In genomic region chr10:73810358-73810734, GRCh38 we compare ENCODE assay signal across 8 cellular contexts. TPM values are rescaled to one million over a fixed set of nuclear protein-coding genes. Genes with fewer than 3 reads are reported as not detected.
DNase-seq lines count a peak whose midpoint lies in the region; ATAC-seq, FAIRE-seq and TF ChIP-seq lines count a peak whose summit lies in the region.

No MANE protein-coding gene starts in this region.

- no peaks in the 10 kb centered on the region for H3K9me3 Mint-ChIP-seq in activated naive CD4-positive, alpha-beta T cell treated with anti-CD3 and anti-CD28 coated beads, Interleukin-2, amount 50 U/mL, for 24 hours
- H3K9me3 Mint-ChIP-seq in astrocyte (ENCODE audit: unreplicated experiment) = no peaks in the 10 kb centered on the region

- H3K27ac ChIP-seq in astrocyte (ENCODE audit: low read depth, low read length) (no peak overlapping the region), lower lobe of right lung (peak overlapping the region; percentile 95), urinary bladder (ENCODE audit: low read depth) (no peak overlapping the region)

- TF ChIP-seq CTCF in astrocyte (IDR thresholded peaks at IDR 0.05; ENCODE audit: insufficient read depth, low read depth, low read length) (no peak), lower lobe of right lung (IDR thresholded peaks at IDR 0.05) (no peak), GM13976 (IDR thresholded peaks at IDR 0.05; ENCODE audit: borderline replicate concordance, control extremely low read depth, extremely low read depth, insufficient read depth, missing control alignments) (no peak)

- DNase-seq in activated naive CD4-positive, alpha-beta T cell treated with anti-CD3 and anti-CD28 coated beads, Interleukin-2, amount 50 U/mL, for 16 hours = no peak
- DNase-seq in astrocyte (ENCODE audit: low read depth) (no peak), lower lobe of right lung (no peak), GM13976 (ENCODE audit: low spot score) (no peak)

- H3K9ac ChIP-seq in astrocyte (ENCODE audit: low read length) = peak overlapping the region; percentile 92

- H3K4me1 ChIP-seq in astrocyte (ENCODE audit: insufficient read depth, low read length) (peaks cover 6% of the 10 kb centered on the region), lower lobe of right lung (peaks cover 24% of the 10 kb centered on the region), urinary bladder (ENCODE audit: insufficient read depth) (no peaks in the 10 kb centered on the region)

- H3K27me3 Mint-ChIP-seq in activated naive CD4-positive, alpha-beta T cell treated with anti-CD3 and anti-CD28 coated beads, Interleukin-2, amount 50 U/mL, for 24 hours = no peaks in the 10 kb centered on the region
- H3K27me3 Mint-ChIP-seq in astrocyte (ENCODE audit: low read depth, unreplicated experiment) = no peaks in the 10 kb centered on the region

- H3K36me3 Mint-ChIP-seq in activated naive CD4-positive, alpha-beta T cell treated with anti-CD3 and anti-CD28 coated beads, Interleukin-2, amount 50 U/mL, for 24 hours = peaks cover 18% of the 10 kb centered on the region
- peaks cover 31% of the 10 kb centered on the region for H3K36me3 Mint-ChIP-seq in astrocyte (ENCODE audit: low read depth, unreplicated experiment)

- peak overlapping the region; percentile 83 for H3K4me2 ChIP-seq in astrocyte (ENCODE audit: low read length)

- H3K4me1 Mint-ChIP-seq in activated naive CD4-positive, alpha-beta T cell treated with anti-CD3 and anti-CD28 coated beads, Interleukin-2, amount 50 U/mL, for 24 hours = peaks cover 52% of the 10 kb centered on the region
- peaks cover 13% of the 10 kb centered on the region for H3K4me1 Mint-ChIP-seq in astrocyte (ENCODE audit: low read depth, unreplicated experiment)

- intact Hi-C loops in lower lobe of right lung (cut with DNase I) = no loop called here

- H3K36me3 ChIP-seq in astrocyte (ENCODE audit: insufficient read depth, low read length) (peaks cover 25% of the 10 kb centered on the region), lower lobe of right lung (peaks cover 55% of the 10 kb centered on the region), urinary bladder (ENCODE audit: insufficient read depth) (no peaks in the 10 kb centered on the region)

- H3K79me2 ChIP-seq in astrocyte (ENCODE audit: insufficient read depth, low read length) = peaks cover 17% of the 10 kb centered on the region

- 68% methylated on average over 7 of the region's 7 CpGs for WGBS in urinary bladder

- in situ Hi-C loops in GM13976 (cut with MboI; ENCODE audit: low sequenced_read_pairs, unreplicated experiment) = no loop called here

- peak overlapping the region; percentile 93 for H3K4me3 Mint-ChIP-seq in activated naive CD4-positive, alpha-beta T cell treated with anti-CD3 and anti-CD28 coated beads, Interleukin-2, amount 50 U/mL, for 24 hours
- H3K4me3 Mint-ChIP-seq in astrocyte (ENCODE audit: unreplicated experiment) = peak overlapping the region; percentile 86

- FAIRE-seq in astrocyte (lab: Jason Lieb, UNC) = no peak

- ATAC-seq in lower lobe of right lung = no peak
- no peak for ATAC-seq in HG02571 (IDR thresholded peaks at IDR 0.05; ENCODE audit: unreplicated experiment)
- no peak for ATAC-seq in GM21423 (IDR thresholded peaks at IDR 0.05; ENCODE audit: unreplicated experiment)

- peaks cover 36% of the 10 kb centered on the region for H4K20me1 ChIP-seq in astrocyte (ENCODE audit: insufficient read depth, low read length)

- H3K4me3 ChIP-seq in astrocyte (ENCODE audit: insufficient read depth, low read depth, low read length) = peak overlapping the region; percentile 76
- H3K4me3 ChIP-seq in lower lobe of right lung = peak overlapping the region; percentile 94
- peak overlapping the region; percentile 92 for H3K4me3 ChIP-seq in urinary bladder (ENCODE audit: low read depth, low read length)

- no peaks in the 10 kb centered on the region for H3K9me3 ChIP-seq in astrocyte (ENCODE audit: insufficient read depth, low read depth, low read length)
- H3K9me3 ChIP-seq in lower lobe of right lung = no peaks in the 10 kb centered on the region

- no peak overlapping the region for H2AFZ ChIP-seq in astrocyte (ENCODE audit: low read depth, low read length)

- H3K27ac Mint-ChIP-seq in activated naive CD4-positive, alpha-beta T cell treated with anti-CD3 and anti-CD28 coated beads, Interleukin-2, amount 50 U/mL, for 24 hours = peak overlapping the region; percentile 96
- H3K27ac Mint-ChIP-seq in astrocyte (ENCODE audit: unreplicated experiment) = peak overlapping the region; percentile 55

- H3K27me3 ChIP-seq in astrocyte (ENCODE audit: insufficient read depth, low read length) = no peaks in the 10 kb centered on the region
- H3K27me3 ChIP-seq in lower lobe of right lung (ENCODE audit: low read depth) = no peaks in the 10 kb centered on the region

RNA-seq across cellular contexts. Expression of gene NDST2, which starts 1.1 kb away (rescaled TPM):
- total RNA-seq in astrocyte = 16.2 and 21.5 TPM in 2 replicates
- total RNA-seq in lower lobe of right lung = 32.3 TPM
- 14.2 TPM for total RNA-seq in urinary bladder
- polyA plus RNA-seq in urinary bladder = 19.3 TPM

RNA-seq across cellular contexts. Expression of gene ZSWIM8, which starts 24.9 kb away (rescaled TPM):
- total RNA-seq in astrocyte (70.2 and 70.7 TPM in 2 replicates), lower lobe of right lung (125 TPM), urinary bladder (38.8 TPM)
- 110 TPM for polyA plus RNA-seq in urinary bladder

RNA-seq across cellular contexts. Expression of gene CHCHD1, which starts 28.5 kb away (rescaled TPM):
- total RNA-seq in astrocyte = 24.0 and 25.3 TPM in 2 replicates
- 21.1 TPM for total RNA-seq in lower lobe of right lung
- total RNA-seq in urinary bladder = 17.0 TPM
- polyA plus RNA-seq in urinary bladder = 46.9 TPM
